Comparison of ENCODE assay signal across 14 cellular contexts in genomic region chr4:7766661-7767345, GRCh38.
"Had no signal": no experiment of that assay in that cellular context is flagged by ENCODE, and none has a peak within 500 bp of the region (broad histone marks: within the 10 kb centered on the region; RNA-seq: fewer than 3 reads in every experiment).

No MANE protein-coding gene starts in this region.

- H3K27me3 Mint-ChIP-seq: activated CD4-positive, alpha-beta memory T cell treated with anti-CD3 and anti-CD28 coated beads, Interleukin-2, amount 10 ng/mL, durations not matched to agents 7 days and 5 days had no signal

- H3K27ac ChIP-seq: ovary, skin epidermis, tibial artery, uterus had no signal

- H3K4me1 Mint-ChIP-seq: endodermal cell had no signal

- H3K9me3 ChIP-seq: ovary, tibial artery, uterus had no signal

- DNase-seq: activated CD4-positive, alpha-beta memory T cell treated with anti-CD3 and anti-CD28 coated beads, Interleukin-2, amount 10 ng/mL, durations not matched to agents 7 days and 5 days; activated CD8-positive, alpha-beta memory T cell treated with anti-CD3 and anti-CD28 coated beads, Interleukin-2, amount 50 U/mL, for 4 hours; activated naive CD4-positive, alpha-beta T cell treated with Interleukin-2 at 50 U/mL for 16 hours; central memory CD4-positive, alpha-beta T cell; endodermal cell; head of caudate nucleus; T-helper 9 cell; uterus had no signal

- H3K9me3 Mint-ChIP-seq: activated CD4-positive, alpha-beta memory T cell treated with anti-CD3 and anti-CD28 coated beads, Interleukin-2, amount 10 ng/mL, durations not matched to agents 7 days and 5 days; activated T-helper 1 cell treated with anti-CD3 and anti-CD28 coated beads, Interleukin-12 subunit alpha, Interleukin-12 subunit beta, Interleukin-2, Interleukin-4 antibody, amounts not matched to agents 30 ng/mL and 10 ng/mL and 1 ng/mL, durations not matched to agents 14 hours and 24 hours and 36 hours; dendritic cell treated with granulocyte-macrophage colony-stimulating factor and Interleukin-4, amounts not matched to agents 40 ng/mL and 50 ng/mL, for 4 days; endodermal cell; neural crest cell had no signal

- H3K4me1 ChIP-seq: tibial artery, uterus had no signal

- H3K36me3 ChIP-seq: ovary, uterus had no signal

- H3K4me3 ChIP-seq: ovary, skin epidermis, tibial artery, uterus had no signal

- H3K4me3 Mint-ChIP-seq: activated CD4-positive, alpha-beta memory T cell treated with anti-CD3 and anti-CD28 coated beads, Interleukin-2, amount 10 ng/mL, durations not matched to agents 7 days and 5 days; activated T-helper 1 cell treated with anti-CD3 and anti-CD28 coated beads, Interleukin-12 subunit alpha, Interleukin-12 subunit beta, Interleukin-2, Interleukin-4 antibody, amounts not matched to agents 30 ng/mL and 10 ng/mL and 1 ng/mL, durations not matched to agents 14 hours and 24 hours and 36 hours; dendritic cell treated with granulocyte-macrophage colony-stimulating factor and Interleukin-4, amounts not matched to agents 40 ng/mL and 50 ng/mL, for 4 days; endodermal cell; neural crest cell had no signal

- H3K27me3 ChIP-seq: ovary, tibial artery, uterus had no signal

- H3K27ac Mint-ChIP-seq: activated CD4-positive, alpha-beta memory T cell treated with anti-CD3 and anti-CD28 coated beads, Interleukin-2, amount 10 ng/mL, durations not matched to agents 7 days and 5 days; activated T-helper 1 cell treated with anti-CD3 and anti-CD28 coated beads, Interleukin-12 subunit alpha, Interleukin-12 subunit beta, Interleukin-2, Interleukin-4 antibody, amounts not matched to agents 30 ng/mL and 10 ng/mL and 1 ng/mL, durations not matched to agents 14 hours and 24 hours and 36 hours; dendritic cell treated with granulocyte-macrophage colony-stimulating factor and Interleukin-4, amounts not matched to agents 40 ng/mL and 50 ng/mL, for 4 days had no signal
